12 cellular contexts compared by ENCODE assay signal in genomic region chr5:41193462-41194166, GRCh38. TPM values are rescaled to one million over a fixed set of nuclear protein-coding genes. Genes with fewer than 3 reads are reported as not detected.
DNase-seq lines count a peak whose midpoint lies in the region; ATAC-seq and TF ChIP-seq lines count a peak whose summit lies in the region.
"Had no signal": no experiment of that assay in that cellular context is flagged by ENCODE, and none has a peak within 500 bp of the region (broad histone marks: within the 10 kb centered on the region; RNA-seq: fewer than 3 reads in every experiment).

No MANE protein-coding gene starts in this region.

- ATAC-seq in mucosa of descending colon: peak; percentile 99
- no peak for ATAC-seq in activated naive CD8-positive, alpha-beta T cell treated with anti-CD3 and anti-CD28 coated beads, Interleukin-2, amount 50 U/mL, for 24 hours
- ATAC-seq: A549 had no signal

- H3K36me3 ChIP-seq in esophagus squamous epithelium (no peaks in the 10 kb centered on the region), mucosa of descending colon (ENCODE audit: low read depth) (no peaks in the 10 kb centered on the region), vagina (no peaks in the 10 kb centered on the region), WERI-Rb-1 (no peaks in the 10 kb centered on the region)

- no peak overlapping the region for H3K4me3 Mint-ChIP-seq in activated naive CD8-positive, alpha-beta T cell treated with anti-CD3 and anti-CD28 coated beads, Interleukin-2, amount 50 U/mL, for 24 hours

- WGBS in esophagus squamous epithelium, 2 donors: 8 to 30% methylated on average over 5 of the region's 5 CpGs

- intact Hi-C loops in esophagus squamous epithelium (cut with DNase I): no loop called here
- intact Hi-C loops in mucosa of descending colon (cut with DNase I, micrococcal nuclease): no loop called here
- intact Hi-C loops in vagina (cut with DNase I): no loop called here

- TF ChIP-seq CTCF in esophagus squamous epithelium (IDR thresholded peaks at IDR 0.05) (no peak), mucosa of descending colon (IDR thresholded peaks at IDR 0.05) (no peak), vagina (IDR thresholded peaks at IDR 0.05) (no peak), WERI-Rb-1 (IDR thresholded peaks at IDR 0.05; ENCODE audit: low read depth, low read length) (no peak)

- H3K4me1 ChIP-seq in esophagus squamous epithelium: peaks cover 0 to 7% (median 0%) of the 10 kb centered on the region in 3 donors
- H3K4me1 ChIP-seq in mucosa of descending colon (ENCODE audit: low read depth): peaks cover 14% of the 10 kb centered on the region
- H3K4me1 ChIP-seq in vagina: peaks cover 8% of the 10 kb centered on the region
- H3K4me1 ChIP-seq: A549 had no signal

- H3K27ac ChIP-seq in esophagus squamous epithelium (peak overlapping the region in 3 of 4 donors; percentile 57 to 74 (median 73)), vagina (peak overlapping the region; percentile 42), WERI-Rb-1 (no peak overlapping the region)
- H3K27ac ChIP-seq: A549 had no signal

- no peaks in the 10 kb centered on the region for H3K36me3 Mint-ChIP-seq in activated naive CD8-positive, alpha-beta T cell treated with anti-CD3 and anti-CD28 coated beads, Interleukin-2, amount 50 U/mL, for 24 hours (ENCODE audit: low read depth)

- TF ChIP-seq POLR2A in esophagus squamous epithelium (IDR thresholded peaks at IDR 0.05) (no peak), vagina (IDR thresholded peaks at IDR 0.05) (no peak)

- H3K4me1 Mint-ChIP-seq in activated naive CD8-positive, alpha-beta T cell treated with anti-CD3 and anti-CD28 coated beads, Interleukin-2, amount 50 U/mL, for 24 hours: no peaks in the 10 kb centered on the region

- H3K4me3 ChIP-seq in esophagus squamous epithelium (no peak overlapping the region), mucosa of descending colon (no peak overlapping the region), vagina (no peak overlapping the region), WERI-Rb-1 (ENCODE audit: low read depth, low read length) (no peak overlapping the region)
- H3K4me3 ChIP-seq: A549 had no signal

- no peaks in the 10 kb centered on the region for H3K9me3 Mint-ChIP-seq in activated naive CD8-positive, alpha-beta T cell treated with anti-CD3 and anti-CD28 coated beads, Interleukin-2, amount 50 U/mL, for 24 hours

- no peak overlapping the region for H3K27ac Mint-ChIP-seq in activated naive CD8-positive, alpha-beta T cell treated with anti-CD3 and anti-CD28 coated beads, Interleukin-2, amount 50 U/mL, for 24 hours

- H3K9me3 ChIP-seq in esophagus squamous epithelium (no peaks in the 10 kb centered on the region), mucosa of descending colon (no peaks in the 10 kb centered on the region), vagina (no peaks in the 10 kb centered on the region), WERI-Rb-1 (ENCODE audit: severe bottlenecking) (no peaks in the 10 kb centered on the region)
- H3K9me3 ChIP-seq: A549 had no signal

- no peaks in the 10 kb centered on the region for H3K27me3 Mint-ChIP-seq in activated naive CD8-positive, alpha-beta T cell treated with anti-CD3 and anti-CD28 coated beads, Interleukin-2, amount 50 U/mL, for 24 hours

- DNase-seq in NCI-H2171 treated with DMSO at 0.1 percent for 48 hours (lab: John Stamatoyannopoulos, UW) (peak; percentile 3), NCI-H2171 (lab: John Stamatoyannopoulos, UW) (no peak), esophagus squamous epithelium (lab: John Stamatoyannopoulos, UW) (peak; percentile 32), mucosa of descending colon (peak; percentile 90 to 95 (median 91)), vagina (ENCODE audit: extremely low spot score in 2 of 2) (peak in 1 of 2 donors; percentile 99), NCI-H226 (no peak), WERI-Rb-1 (no peak)
- DNase-seq in activated naive CD8-positive, alpha-beta T cell treated with anti-CD3 and anti-CD28 coated beads, Interleukin-2, amount 50 U/mL, for 24 hours: no peak
- DNase-seq: NCI-H187 treated with DMSO at 0.1 percent for 48 hours had no signal

- no peaks in the 10 kb centered on the region for H3K27me3 ChIP-seq in esophagus squamous epithelium
- H3K27me3 ChIP-seq in vagina: no peaks in the 10 kb centered on the region
- H3K27me3 ChIP-seq in WERI-Rb-1 (ENCODE audit: insufficient read depth, low read depth, severe bottlenecking): no peaks in the 10 kb centered on the region

RNA-seq across cellular contexts. Expression of gene C6, which starts 19.7 kb away (rescaled TPM):
- total RNA-seq in esophagus squamous epithelium (under 1 TPM in 2 of 4 donors, not detected in 2; 0.57 to 0.67 TPM), mucosa of descending colon (1 to 10 TPM in 2 of 3 donors, under 1 TPM in 1; 0.87 to 1.5 (median 1.4) TPM), vagina (2.0 TPM)
- total RNA-seq: bronchial epithelial cell, mononuclear cell had no signal

Comparison
In these comparisons a context has a peak if more than half of its experiments do, and no peak if none do; other contexts are left out.
1. DNase-seq: peak in NCI-H2171 treated with DMSO at 0.1 percent for 48 hours (single experiment), esophagus squamous epithelium (single experiment) and mucosa of descending colon (3 of 3); none in NCI-H2171 (single experiment), activated naive CD8-positive, alpha-beta T cell treated with anti-CD3 and anti-CD28 coated beads, Interleukin-2, amount 50 U/mL, for 24 hours (single experiment), NCI-H226 (single experiment) and WERI-Rb-1 (single experiment).